8 cellular contexts compared by ENCODE assay signal in genomic region chr2:240436626-240437180, GRCh38. TPM values are rescaled to one million over a fixed set of nuclear protein-coding genes. Genes with fewer than 3 reads are reported as not detected.
DNase-seq lines count a peak whose midpoint lies in the region; ATAC-seq and TF ChIP-seq lines count a peak whose summit lies in the region.

No MANE protein-coding gene starts in this region.

- H3K4me1 ChIP-seq in ES-I3 (ENCODE audit: insufficient read depth, low read length) (no peaks in the 10 kb centered on the region; the same call in 1 of the 2 replicates), cardiac muscle cell (ENCODE audit: low read depth) (no peaks in the 10 kb centered on the region), prostate gland (replicated peaks) (peaks cover 22% of the 10 kb centered on the region)

- 6% methylated on average over 33 of the region's 37 CpGs for WGBS in prostate gland

- no peaks in the 10 kb centered on the region for H3K36me3 ChIP-seq in ES-I3 (ENCODE audit: insufficient read depth, low read length)
- H3K36me3 ChIP-seq in cardiac muscle cell = no peaks in the 10 kb centered on the region
- H3K36me3 ChIP-seq in prostate gland = no peaks in the 10 kb centered on the region

- TF ChIP-seq CTCF in WI38 (IDR thresholded peaks at IDR 0.05; ENCODE audit: low read depth, low read length) (no peak), cardiac muscle cell (IDR thresholded peaks at IDR 0.05; ENCODE audit: low read depth, low read length) (no peak), prostate gland (IDR thresholded peaks at IDR 0.05) (no peak)

- TF ChIP-seq POLR2A in prostate gland (IDR thresholded peaks at IDR 0.05) = no peak

- H3K9me3 ChIP-seq in ES-I3 (ENCODE audit: control insufficient read depth, insufficient read depth, low read length) = no peaks in the 10 kb centered on the region
- no peaks in the 10 kb centered on the region for H3K9me3 ChIP-seq in cardiac muscle cell (ENCODE audit: low read depth)
- no peaks in the 10 kb centered on the region for H3K9me3 ChIP-seq in prostate gland

- H3K4me3 ChIP-seq in WI38 (ENCODE audit: low read depth, low read length) (peak overlapping the region; percentile 68), cardiac muscle cell (peak overlapping the region; percentile 90), prostate gland (peak overlapping the region; percentile 70 to 76)

- peak overlapping the region; percentile 72 for H3K9ac ChIP-seq in ES-I3 (ENCODE audit: low read depth, low read length)

- DNase-seq in cardiac muscle cell (ENCODE audit: low read depth in 1 of 2, low spot score in 1 of 2) (peak; percentile 39 to 44), prostate gland (ENCODE audit: low spot score) (no peak), COR-L47 (lab: John Stamatoyannopoulos, UW) (no peak), KG1 (lab: John Stamatoyannopoulos, UW) (no peak), GDM1 (lab: John Stamatoyannopoulos, UW) (no peak)

- intact Hi-C loops in prostate gland (cut with DNase I) = no loop called here

- no peak for ATAC-seq in GM21360 (IDR thresholded peaks at IDR 0.05; ENCODE audit: unreplicated experiment)

- H3K27me3 ChIP-seq in cardiac muscle cell (peaks cover 23% of the 10 kb centered on the region), prostate gland (replicated peaks; ENCODE audit: insufficient read depth) (no peaks in the 10 kb centered on the region)

- H3K27ac ChIP-seq in cardiac muscle cell (no peak overlapping the region), prostate gland (peak overlapping the region; percentile 82 to 95)

RNA-seq across cellular contexts. Expression of gene GPC1, which starts 1.2 kb away (rescaled TPM):
- total RNA-seq in cardiac muscle cell = 75.1 and 80.9 TPM in 2 replicates
- 57.8 and 60.4 TPM in 2 replicates for polyA plus RNA-seq in cardiac muscle cell
- total RNA-seq in prostate gland = 100 to 1,000 TPM in 1 of 2 donors, 10 to 100 TPM in 1; 80.7 to 447 TPM

Comparison
In these comparisons a context has a peak if more than half of its experiments do, and no peak if none do; other contexts are left out.
1. DNase-seq: peak in cardiac muscle cell (2 of 2); none in prostate gland (single experiment), COR-L47 (single experiment), KG1 (single experiment) and GDM1 (single experiment).
2. Peak in every context shown above with its lines, with median percentiles within 50 percentile points of each other: H3K4me3 ChIP-seq.